In the genomic region with DNA sequence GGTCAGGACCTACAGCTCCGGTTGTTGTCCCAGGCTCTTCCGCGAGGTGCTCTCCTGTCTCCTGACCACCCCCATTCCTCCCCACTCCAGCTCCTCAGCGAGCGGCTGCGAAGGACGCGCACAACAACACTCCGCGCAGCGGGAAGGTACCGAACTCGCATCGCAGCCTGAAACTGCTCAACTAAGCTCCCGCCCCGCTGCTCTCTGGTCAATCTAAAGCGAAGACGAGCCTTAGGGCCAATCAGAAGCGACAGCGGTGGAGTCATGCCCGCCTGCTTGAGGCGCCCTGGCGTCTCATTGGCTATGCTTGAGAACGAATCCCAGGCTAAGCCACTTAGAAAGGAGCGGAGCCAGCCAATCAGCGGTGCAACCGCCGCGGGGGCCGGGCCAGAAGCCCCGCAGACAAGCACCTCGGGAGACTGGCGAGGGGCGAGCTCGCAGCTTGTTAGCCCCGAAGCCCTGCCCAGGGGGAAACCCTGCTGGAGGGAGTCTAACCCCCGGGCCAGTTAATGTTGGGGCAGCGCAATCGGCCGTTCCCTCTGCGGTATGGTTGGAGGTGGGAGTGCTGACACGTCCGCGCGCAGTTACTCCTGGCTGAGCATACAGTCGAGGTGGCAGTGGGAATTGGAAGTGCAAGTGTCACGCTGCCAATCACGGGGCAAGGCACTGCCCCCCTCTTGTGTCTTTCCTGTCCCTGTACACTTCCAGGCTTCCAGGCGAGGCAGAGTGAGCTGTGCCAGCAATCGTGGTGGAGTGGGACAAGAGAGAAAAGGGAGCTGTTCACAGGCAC, we compare ENCODE assay signal across 8 cellular contexts. TPM values are rescaled to one million over a fixed set of nuclear protein-coding genes. Genes with fewer than 3 reads are reported as not detected.
DNase-seq lines count a peak whose midpoint lies in the region; ATAC-seq and TF ChIP-seq lines count a peak whose summit lies in the region.

No MANE protein-coding gene starts in this region.

- 0% methylated on average over 41 to 42 of the region's 50 CpGs for WGBS in lower leg skin, 2 donors

- no peak for TF ChIP-seq POLR2A in lower leg skin (IDR thresholded peaks at IDR 0.05)

- peaks cover 0 to 16% (median 7%) of the 10 kb centered on the region in 10 experiments; a peak in 7 of 20 replicates for H3K4me1 ChIP-seq in BLaER1 treated with 17β-estradiol and CSF1 and Interleukin-3, amounts not matched to agents 10 nM and 100 nM
- H3K4me1 ChIP-seq in duodenal mucosa (ENCODE audit: control insufficient read depth in 1 of 2, insufficient read depth in 2 of 2, low read length in 2 of 2): peaks cover 0 to 12% of the 10 kb centered on the region in 2 donors

- H3K36me3 ChIP-seq in BLaER1 treated with 17β-estradiol and CSF1 and Interleukin-3, amounts not matched to agents 10 nM and 100 nM: no peaks in the 10 kb centered on the region
- no peaks in the 10 kb centered on the region for H3K36me3 ChIP-seq in duodenal mucosa (ENCODE audit: control insufficient read depth in 1 of 2, insufficient read depth in 2 of 2, low read length in 2 of 2)

- H3K4me3 ChIP-seq in BLaER1 treated with 17β-estradiol and CSF1 and Interleukin-3, amounts not matched to agents 10 nM and 100 nM: peak overlapping the region; percentile 50 to 68 (median 56)
- H3K4me3 ChIP-seq in duodenal mucosa (ENCODE audit: low read depth in 1 of 2, low read length in 2 of 2) (peak overlapping the region; percentile 81 to 82), lower leg skin (ENCODE audit: low read depth, poor library complexity, severe bottlenecking) (peak overlapping the region; percentile 33)

- H3K9ac ChIP-seq in BLaER1 treated with 17β-estradiol and CSF1 and Interleukin-3, amounts not matched to agents 10 nM and 100 nM: peak overlapping the region in 10 of 11 experiments; percentile 8 to 58 (median 46); a peak in 14 of 22 replicates
- peak overlapping the region; percentile 35 to 72 for H3K9ac ChIP-seq in duodenal mucosa (ENCODE audit: low read depth in 1 of 2, low read length in 2 of 2)

- H3K9me3 ChIP-seq in BLaER1 treated with 17β-estradiol and CSF1 and Interleukin-3, amounts not matched to agents 10 nM and 100 nM (replicated peaks in 1 of 11): no peaks in the 10 kb centered on the region
- H3K9me3 ChIP-seq in duodenal mucosa (ENCODE audit: control insufficient read depth in 1 of 2, low read length in 2 of 2): no peaks in the 10 kb centered on the region

- TF ChIP-seq CTCF in lower leg skin (IDR thresholded peaks at IDR 0.05): peak in 1 of 3 donors; percentile 12

- peak; percentile 94 for ATAC-seq in GM19328 (IDR thresholded peaks at IDR 0.05; ENCODE audit: unreplicated experiment)
- ATAC-seq in HG03469 (IDR thresholded peaks at IDR 0.05; ENCODE audit: unreplicated experiment): peak; percentile 90

- intact Hi-C loops in lower leg skin (cut with DNase I; ENCODE audit: low total_unique reads): no loop called here

- no peak overlapping the region for H3K27ac ChIP-seq in BLaER1 treated with 17β-estradiol and CSF1 and Interleukin-3, amounts not matched to agents 10 nM and 100 nM
- H3K27ac ChIP-seq in duodenal mucosa (ENCODE audit: low read depth, low read length): no peak overlapping the region

- peak; percentile 98 for DNase-seq in NCI-H526 treated with DMSO at 0.1 percent for 48 hours (lab: John Stamatoyannopoulos, UW)
- peak; percentile 70 to 93 for DNase-seq in activated CD4-positive, alpha-beta T cell treated with anti-CD3 and anti-CD28 coated beads, Interleukin-2, amount 50 U/mL, for 24 hours (ENCODE audit: low read depth in 1 of 2, low spot score in 1 of 2)
- peak; percentile 97 to 99 for DNase-seq in lower leg skin (ENCODE audit: low spot score in 2 of 2)
- DNase-seq in stimulated activated CD4-positive, alpha-beta T cell treated with anti-CD3 and anti-CD28 coated beads, Interleukin-4, amount 100 ng/mL, for 4 hours: peak; percentile 84 to 95

- H3K4me2 ChIP-seq in BLaER1 treated with 17β-estradiol and CSF1 and Interleukin-3, amounts not matched to agents 10 nM and 100 nM: peak overlapping the region; percentile 71 to 89 (median 84)

- H4K20me1 ChIP-seq in BLaER1 treated with 17β-estradiol and CSF1 and Interleukin-3, amounts not matched to agents 10 nM and 100 nM: peaks cover 0 to 3% (median 0%) of the 10 kb centered on the region in 11 experiments; a peak in 1 of 22 replicates

- peaks cover 0 to 15% (median 9%) of the 10 kb centered on the region in 11 experiments; a peak in 13 of 22 replicates for H3K27me3 ChIP-seq in BLaER1 treated with 17β-estradiol and CSF1 and Interleukin-3, amounts not matched to agents 10 nM and 100 nM
- H3K27me3 ChIP-seq in duodenal mucosa (ENCODE audit: control insufficient read depth in 1 of 2, insufficient read depth in 2 of 2, low read length in 2 of 2): no peaks in the 10 kb centered on the region

RNA-seq across cellular contexts. Expression of a gene that starts 1.9 kb away (rescaled TPM):
- total RNA-seq in lower leg skin: not detected

RNA-seq across cellular contexts. Expression of a gene that starts 15.4 kb away (rescaled TPM):
- total RNA-seq in lower leg skin: 10 to 100 TPM; 33.1 to 74.7 (median 42.0) TPM

RNA-seq across cellular contexts. Expression of a gene that starts 36.1 kb away (rescaled TPM):
- total RNA-seq in lower leg skin: 10 to 100 TPM in 2 of 4 donors, 1 to 10 TPM in 2; 5.1 to 45.2 (median 16.5) TPM

RNA-seq across cellular contexts. Expression of a gene that starts 39.8 kb away (rescaled TPM):
- 10 to 100 TPM in 1 of 4 donors, 1 to 10 TPM in 3; 1.4 to 11.3 (median 5.1) TPM for total RNA-seq in lower leg skin

RNA-seq across cellular contexts. Expression of a gene that starts 42.8 kb away (rescaled TPM):
- 10 to 100 TPM; 12.6 to 20.0 (median 18.5) TPM for total RNA-seq in lower leg skin
